14 cellular contexts compared by ENCODE assay signal in genomic region chr3:154818676-154819255, GRCh38.
"Had no signal": no experiment of that assay in that cellular context is flagged by ENCODE, and none has a peak within 500 bp of the region (broad histone marks: within the 10 kb centered on the region; RNA-seq: fewer than 3 reads in every experiment).

No MANE protein-coding gene starts in this region.

- H3K27ac ChIP-seq: adrenal gland, esophagus muscularis mucosa, neural progenitor cell, pancreas, stomach had no signal

- DNase-seq: activated B cell treated with CpG ODN at 0.5 μM for 24 hours; activated CD4-positive, alpha-beta T cell treated with anti-CD3 and anti-CD28 coated beads for 48 hours; activated CD8-positive, alpha-beta memory T cell treated with anti-CD3 and anti-CD28 coated beads, Interleukin-2, amount 50 U/mL, for 4 hours; activated CD8-positive, alpha-beta T cell treated with anti-CD3 and anti-CD28 coated beads, Interleukin-2, amount 10 ng/mL, durations not matched to agents 7 days and 5 days; activated effector memory CD4-positive, alpha-beta T cell treated with anti-CD3 and anti-CD28 coated beads, Interleukin-2, amount 50 U/mL, for 16 hours; activated T-cell treated with anti-CD3 and anti-CD28 coated beads, Interleukin-2, amount 50 U/mL, for 48 hours; adrenal gland; pancreas; stimulated activated CD4-positive, alpha-beta T cell treated with anti-CD3 and anti-CD28 coated beads, Interleukin-12 subunit alpha, Interleukin-12 subunit beta, amount 100 ng/mL, for 4 hours; stimulated activated CD4-positive, alpha-beta T cell treated with anti-CD3 and anti-CD28 coated beads, Interleukin-2, amount 100 ng/mL, for 24 hours; stomach; T-helper 2 cell had no signal

- H3K27me3 ChIP-seq: adrenal gland, esophagus muscularis mucosa, neural progenitor cell, pancreas, stomach had no signal

- H3K4me3 ChIP-seq: adrenal gland, esophagus muscularis mucosa, neural progenitor cell, pancreas, stomach had no signal

- ATAC-seq: activated CD8-positive, alpha-beta T cell treated with anti-CD3 and anti-CD28 coated beads, Interleukin-2, amount 10 ng/mL, durations not matched to agents 7 days and 5 days; pancreas had no signal

- H3K4me1 ChIP-seq: adrenal gland, esophagus muscularis mucosa, neural progenitor cell, pancreas, stomach had no signal

- H3K9me3 ChIP-seq: adrenal gland, esophagus muscularis mucosa, pancreas had no signal

- H3K36me3 ChIP-seq: adrenal gland, esophagus muscularis mucosa, neural progenitor cell, pancreas, stomach had no signal
